Comparison of ENCODE assay signal across 19 cellular contexts in the genomic region with DNA sequence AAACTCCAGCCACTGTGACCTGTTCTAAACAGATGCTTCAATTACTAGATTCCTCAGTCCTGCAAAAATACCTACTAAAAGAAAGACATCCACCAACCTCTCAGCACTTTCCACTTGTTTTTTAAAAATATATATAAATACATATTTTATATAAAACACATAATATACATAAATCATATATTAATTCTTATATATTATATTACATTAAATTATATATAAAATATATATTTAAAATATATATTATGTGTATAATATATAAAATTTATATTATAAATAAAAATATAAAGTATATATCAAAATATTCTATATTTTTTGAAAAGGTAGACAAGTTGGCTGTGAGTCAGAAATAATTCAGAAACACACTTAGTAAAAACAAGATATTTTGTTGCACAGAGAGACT.
DNase-seq lines count a peak whose midpoint lies in the region; FAIRE-seq and TF ChIP-seq lines count a peak whose summit lies in the region.
"Had no signal": no experiment of that assay in that cellular context is flagged by ENCODE, and none has a peak within 500 bp of the region (broad histone marks: within the 10 kb centered on the region; RNA-seq: fewer than 3 reads in every experiment).

No MANE protein-coding gene starts in this region.

- FAIRE-seq in A204.1 (lab: Jason Lieb, UNC) (peak; percentile 96), RCC 7860 (lab: Jason Lieb, UNC) (peak; percentile 68), endometrium (lab: Jason Lieb, UNC) (peak; percentile 62), small intestine (lab: Jason Lieb, UNC) (peak; percentile 82)
- FAIRE-seq: D721Med, GM12892, GM18507, H54 had no signal

- H3K36me3 Mint-ChIP-seq in activated CD4-positive, alpha-beta T cell treated with anti-CD3 and anti-CD28 coated beads, Interleukin-2, amount 10 ng/mL, durations not matched to agents 7 days and 5 days (ENCODE audit: low read depth): no peaks in the 10 kb centered on the region

- no peaks in the 10 kb centered on the region for H3K27me3 ChIP-seq in small intestine (ENCODE audit: control insufficient read depth in 2 of 2, insufficient read depth in 2 of 2, low read length in 2 of 2)
- H3K27me3 ChIP-seq in BE2C: no peaks in the 10 kb centered on the region

- no peaks in the 10 kb centered on the region for H3K27me3 Mint-ChIP-seq in activated CD4-positive, alpha-beta T cell treated with anti-CD3 and anti-CD28 coated beads, Interleukin-2, amount 10 ng/mL, durations not matched to agents 7 days and 5 days
- H3K27me3 Mint-ChIP-seq: B cell; CD4-positive, alpha-beta T cell had no signal

- H3K27ac Mint-ChIP-seq in activated CD4-positive, alpha-beta T cell treated with anti-CD3 and anti-CD28 coated beads, Interleukin-2, amount 10 ng/mL, durations not matched to agents 7 days and 5 days: no peak overlapping the region
- H3K27ac Mint-ChIP-seq: B cell; CD4-positive, alpha-beta T cell; GM23338 had no signal

- POLR2A ChIA-PET in activated CD4-positive, alpha-beta T cell treated with anti-CD3 and anti-CD28 coated beads, Interleukin-2, amount 10 ng/mL, durations not matched to agents 7 days and 5 days (lab: Charles Lee): no interaction called here

- no peak overlapping the region for H3K4me3 Mint-ChIP-seq in activated CD4-positive, alpha-beta T cell treated with anti-CD3 and anti-CD28 coated beads, Interleukin-2, amount 10 ng/mL, durations not matched to agents 7 days and 5 days
- H3K4me3 Mint-ChIP-seq: B cell; CD4-positive, alpha-beta T cell; GM23338 had no signal

- H3K27ac ChIP-seq in small intestine (ENCODE audit: low read depth in 1 of 2, low read length in 1 of 2): no peak overlapping the region

- no peaks in the 10 kb centered on the region for H3K9me3 Mint-ChIP-seq in activated CD4-positive, alpha-beta T cell treated with anti-CD3 and anti-CD28 coated beads, Interleukin-2, amount 10 ng/mL, durations not matched to agents 7 days and 5 days
- H3K9me3 Mint-ChIP-seq: CD4-positive, alpha-beta T cell; GM23338 had no signal

- no peaks in the 10 kb centered on the region for H3K4me1 Mint-ChIP-seq in activated CD4-positive, alpha-beta T cell treated with anti-CD3 and anti-CD28 coated beads, Interleukin-2, amount 10 ng/mL, durations not matched to agents 7 days and 5 days
- H3K4me1 Mint-ChIP-seq: B cell, GM23338 had no signal

- H3K4me1 ChIP-seq in small intestine (ENCODE audit: control insufficient read depth in 2 of 2, insufficient read depth in 1 of 2, low read depth in 1 of 2, low read length in 1 of 2): no peaks in the 10 kb centered on the region
- no peaks in the 10 kb centered on the region for H3K4me1 ChIP-seq in BE2C
- H3K4me1 ChIP-seq: Caco-2 had no signal

- H3K9me3 ChIP-seq in small intestine (ENCODE audit: control insufficient read depth, low read depth): no peaks in the 10 kb centered on the region
- no peaks in the 10 kb centered on the region for H3K9me3 ChIP-seq in BE2C
- H3K9me3 ChIP-seq: Caco-2 had no signal

- H3K4me3 ChIP-seq in small intestine (ENCODE audit: low read depth in 1 of 2, low read length in 2 of 2) (no peak overlapping the region), BE2C (ENCODE audit: low read depth, low read length) (no peak overlapping the region)
- H3K4me3 ChIP-seq: GM23338 had no signal

- CTCF ChIA-PET in activated CD4-positive, alpha-beta T cell treated with anti-CD3 and anti-CD28 coated beads, Interleukin-2, amount 10 ng/mL, durations not matched to agents 7 days and 5 days (lab: Charles Lee): no interaction called here

- DNase-seq in RCC 7860 (ENCODE audit: low spot score) (no peak), small intestine (no peak), BE2C (no peak), NOMO-1 treated with DMSO at 0.1 percent for 48 hours (lab: John Stamatoyannopoulos, UW; ENCODE audit: unreplicated experiment) (no peak)
- DNase-seq in activated CD4-positive, alpha-beta T cell treated with anti-CD3 and anti-CD28 coated beads, Interleukin-2, amount 10 ng/mL, durations not matched to agents 7 days and 5 days: no peak
- DNase-seq: 8988T; C1 segment of cervical spinal cord; Caco-2; CD4-positive, alpha-beta T cell; GDM1; HCEC 1CT had no signal

- TF ChIP-seq CTCF in BE2C (IDR thresholded peaks at IDR 0.05; ENCODE audit: low read depth, low read length): no peak

- H3K36me3 ChIP-seq in small intestine (ENCODE audit: control insufficient read depth in 2 of 2, insufficient read depth in 2 of 2, low read length in 2 of 2) (no peaks in the 10 kb centered on the region), BE2C (no peaks in the 10 kb centered on the region)
